8 cellular contexts compared by ENCODE assay signal in genomic region chr22:21383824-21384806, GRCh38. TPM values are rescaled to one million over a fixed set of nuclear protein-coding genes. Genes with fewer than 3 reads are reported as not detected.
DNase-seq lines count a peak whose midpoint lies in the region; ATAC-seq and TF ChIP-seq lines count a peak whose summit lies in the region.
"Not testable (repeated sequence)": the region's sequence is repeated elsewhere in the genome, so short reads cannot be mapped to it uniquely, and the experiment has no call there.
"Had no signal": no experiment of that assay in that cellular context is flagged by ENCODE, and none has a peak within 500 bp of the region (broad histone marks: within the 10 kb centered on the region; RNA-seq: fewer than 3 reads in every experiment).

No MANE protein-coding gene starts in this region.

- H3K36me3 Mint-ChIP-seq in activated T-cell treated with anti-CD3 and anti-CD28 coated beads, Interleukin-2, amount 50 U/mL, for 72 hours (ENCODE audit: insufficient read depth in 2 of 2) = not testable (repeated sequence)

- not testable (repeated sequence) for H3K27ac Mint-ChIP-seq in activated T-cell treated with anti-CD3 and anti-CD28 coated beads, Interleukin-2, amount 50 U/mL, for 72 hours

- DNase-seq in activated T-cell treated with anti-CD3 and anti-CD28 coated beads, Interleukin-2, amount 50 U/mL, for 72 hours; left cardiac atrium; omental fat pad (ENCODE audit: low spot score): not testable (repeated sequence)

- H3K27me3 Mint-ChIP-seq in activated T-cell treated with anti-CD3 and anti-CD28 coated beads, Interleukin-2, amount 50 U/mL, for 72 hours (ENCODE audit: low read depth) = not testable (repeated sequence)

- not testable (repeated sequence) for H3K9me3 Mint-ChIP-seq in activated T-cell treated with anti-CD3 and anti-CD28 coated beads, Interleukin-2, amount 50 U/mL, for 72 hours

- not testable (repeated sequence) for TF ChIP-seq CTCF in omental fat pad (IDR thresholded peaks at IDR 0.05)

- intact Hi-C loops in left cardiac atrium (cut with DNase I) = not testable (repeated sequence)

- not testable (repeated sequence) for H3K4me3 Mint-ChIP-seq in activated T-cell treated with anti-CD3 and anti-CD28 coated beads, Interleukin-2, amount 50 U/mL, for 72 hours

- ATAC-seq in GM19324 (IDR thresholded peaks at IDR 0.05; ENCODE audit: low FRiP score, unreplicated experiment) (peak; percentile 71), GM21786 (IDR thresholded peaks at IDR 0.05; ENCODE audit: unreplicated experiment) (peak; percentile 48), HG03095 (IDR thresholded peaks at IDR 0.05; ENCODE audit: unreplicated experiment) (peak; percentile 75), HG03571 (IDR thresholded peaks at IDR 0.05; ENCODE audit: unreplicated experiment) (peak; percentile 80), left cardiac atrium (peak; percentile 86 to 89), omental fat pad (ENCODE audit: low FRiP score) (peak; percentile 77)
- ATAC-seq in activated T-cell treated with anti-CD3 and anti-CD28 coated beads, Interleukin-2, amount 50 U/mL, for 72 hours (replicated peaks in 1 of 2) = peak; percentile 87 to 89

- not testable (repeated sequence) for H3K4me1 Mint-ChIP-seq in activated T-cell treated with anti-CD3 and anti-CD28 coated beads, Interleukin-2, amount 50 U/mL, for 72 hours (ENCODE audit: low read depth)

RNA-seq across cellular contexts. Expression of gene RIMBP3B, which starts 0.6 kb away (rescaled TPM):
- total RNA-seq in activated T-cell treated with anti-CD3 and anti-CD28 coated beads, Interleukin-2, amount 50 U/mL, for 72 hours = under 1 TPM in 1 of 2 donors, not detected in 1; 0.12 TPM
- total RNA-seq in left cardiac atrium = under 1 TPM in 1 of 2 donors, not detected in 1; 0.06 TPM
- total RNA-seq in omental fat pad = not detected
- total RNA-seq: smooth muscle cell had no signal

RNA-seq across cellular contexts. Expression of gene HIC2, which starts 33.1 kb away (rescaled TPM):
- total RNA-seq in activated T-cell treated with anti-CD3 and anti-CD28 coated beads, Interleukin-2, amount 50 U/mL, for 72 hours = 1 to 10 TPM; 4.3 to 5.1 TPM
- total RNA-seq in left cardiac atrium (1 to 10 TPM; 1.6 to 2.8 TPM), omental fat pad (1 to 10 TPM; 4.4 to 9.2 (median 5.6) TPM)
